Comparison of ENCODE assay signal across 15 cellular contexts in genomic region chr11:64369440-64370135, GRCh38.
"Had no signal": no experiment of that assay in that cellular context is flagged by ENCODE, and none has a peak within 500 bp of the region (broad histone marks: within the 10 kb centered on the region; RNA-seq: fewer than 3 reads in every experiment).

No MANE protein-coding gene starts in this region.

- H3K4me1 ChIP-seq: thyroid gland had no signal

- H3K27me3 Mint-ChIP-seq: activated naive CD8-positive, alpha-beta T cell; brain; central memory CD8-positive, alpha-beta T cell; dendritic cell treated with granulocyte-macrophage colony-stimulating factor and Interleukin-4, amounts not matched to agents 40 ng/mL and 50 ng/mL, for 4 days; natural killer cell treated with Interleukin-12 subunit alpha and Interleukin-12 subunit beta and Interleukin-15 and Interleukin-18, amount 100 ng/mL, for 72 hours had no signal

- H3K27me3 ChIP-seq: thyroid gland had no signal

- H3K9me3 Mint-ChIP-seq: central memory CD8-positive, alpha-beta T cell; dendritic cell treated with granulocyte-macrophage colony-stimulating factor and Interleukin-4, amounts not matched to agents 40 ng/mL and 50 ng/mL, for 4 days; natural killer cell treated with Interleukin-12 subunit alpha and Interleukin-12 subunit beta and Interleukin-15 and Interleukin-18, amount 100 ng/mL, for 72 hours had no signal

- H3K27ac Mint-ChIP-seq: activated naive CD8-positive, alpha-beta T cell; brain; dendritic cell treated with granulocyte-macrophage colony-stimulating factor and Interleukin-4, amounts not matched to agents 40 ng/mL and 50 ng/mL, for 4 days; natural killer cell treated with Interleukin-12 subunit alpha and Interleukin-12 subunit beta and Interleukin-15 and Interleukin-18, amount 100 ng/mL, for 72 hours had no signal

- H3K4me3 Mint-ChIP-seq: activated naive CD8-positive, alpha-beta T cell; brain; central memory CD8-positive, alpha-beta T cell; dendritic cell treated with granulocyte-macrophage colony-stimulating factor and Interleukin-4, amounts not matched to agents 40 ng/mL and 50 ng/mL, for 4 days; natural killer cell treated with Interleukin-12 subunit alpha and Interleukin-12 subunit beta and Interleukin-15 and Interleukin-18, amount 100 ng/mL, for 72 hours had no signal

- H3K9me3 ChIP-seq: thyroid gland had no signal

- DNase-seq: activated CD4-positive, alpha-beta T cell treated with anti-CD3 and anti-CD28 coated beads, Interleukin-2, amount 50 U/mL, for 1 hour; activated CD8-positive, alpha-beta memory T cell treated with anti-CD3 and anti-CD28 coated beads for 24 hours; activated gamma-delta T cell treated with Interleukin-2 at 50 U/mL for 16 hours; amygdala; effector memory CD4-positive, alpha-beta T cell; foreskin fibroblast; mesendoderm; nucleus accumbens; T-helper 9 cell; thyroid gland had no signal

- H3K27ac ChIP-seq: thyroid gland had no signal

- H3K4me3 ChIP-seq: thyroid gland had no signal

- H3K4me1 Mint-ChIP-seq: brain; central memory CD8-positive, alpha-beta T cell had no signal
